Comparison of ENCODE assay signal across 1 cellular context in the genomic region with DNA sequence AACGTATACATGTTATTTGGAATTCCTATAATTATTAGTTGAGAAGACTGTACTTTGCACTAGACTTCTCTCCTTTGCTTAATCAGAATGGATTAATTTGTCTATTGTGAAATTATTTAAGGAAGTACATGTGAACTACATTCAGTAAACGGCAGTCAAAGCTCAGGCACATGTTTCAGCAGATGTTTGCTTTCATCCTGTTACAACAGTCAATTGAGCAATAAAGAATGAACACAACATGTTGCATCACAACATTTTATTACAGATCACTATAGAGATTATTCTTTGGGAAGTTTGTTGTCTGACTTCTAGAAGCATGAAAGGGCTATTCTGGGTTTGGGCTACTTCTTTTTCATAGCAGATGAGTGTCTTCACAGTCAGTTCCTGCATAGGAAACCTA.
TF ChIP-seq lines count a peak whose summit lies in the region.

No MANE protein-coding gene starts in this region.

TF ChIP-seq in K562, 482 proteins besides CTCF, POLR2A, EP300 and RAD21 (continued from another document and continues in another):
- 0 out of 2 replicates have a peak, but pooled peaks have one; percentile 27 for TF ChIP-seq POLR2H (tag; IDR thresholded peaks at IDR 0.05; ENCODE audit: low read depth)
- TF ChIP-seq HDAC1 (IDR thresholded peaks at IDR 0.05), result no peak
- no peak for TF ChIP-seq NR2C2 (CRISPR knock-in tag; IDR thresholded peaks at IDR 0.05)
- peak; percentile 23; the same call in 1 of the 2 replicates for TF ChIP-seq NR2C2 (tag; IDR thresholded peaks at IDR 0.05)
- no peak for TF ChIP-seq MBD2 (IDR thresholded peaks at IDR 0.05; ENCODE audit: borderline replicate concordance, low read depth)
- TF ChIP-seq MAZ (CRISPR knock-in tag; conservative IDR thresholded peaks at IDR 0.05 in 1 of 2, IDR thresholded peaks at IDR 0.05 in 1 of 2), result 0 out of 4 replicates have a peak, but pooled peaks of 1 of the 2 experiments have one; percentile 26
- TF ChIP-seq NELFE (IDR thresholded peaks at IDR 0.05; ENCODE audit: insufficient read depth, insufficient read length), result no peak
- TF ChIP-seq, protein P1, sequence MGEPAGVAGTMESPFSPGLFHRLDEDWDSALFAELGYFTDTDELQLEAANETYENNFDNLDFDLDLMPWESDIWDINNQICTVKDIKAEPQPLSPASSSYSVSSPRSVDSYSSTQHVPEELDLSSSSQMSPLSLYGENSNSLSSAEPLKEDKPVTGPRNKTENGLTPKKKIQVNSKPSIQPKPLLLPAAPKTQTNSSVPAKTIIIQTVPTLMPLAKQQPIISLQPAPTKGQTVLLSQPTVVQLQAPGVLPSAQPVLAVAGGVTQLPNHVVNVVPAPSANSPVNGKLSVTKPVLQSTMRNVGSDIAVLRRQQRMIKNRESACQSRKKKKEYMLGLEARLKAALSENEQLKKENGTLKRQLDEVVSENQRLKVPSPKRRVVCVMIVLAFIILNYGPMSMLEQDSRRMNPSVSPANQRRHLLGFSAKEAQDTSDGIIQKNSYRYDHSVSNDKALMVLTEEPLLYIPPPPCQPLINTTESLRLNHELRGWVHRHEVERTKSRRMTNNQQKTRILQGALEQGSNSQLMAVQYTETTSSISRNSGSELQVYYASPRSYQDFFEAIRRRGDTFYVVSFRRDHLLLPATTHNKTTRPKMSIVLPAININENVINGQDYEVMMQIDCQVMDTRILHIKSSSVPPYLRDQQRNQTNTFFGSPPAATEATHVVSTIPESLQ (CRISPR knock-in tag; IDR thresholded peaks at IDR 0.05), result no peak
- no peak for TF ChIP-seq ZNF384 (IDR thresholded peaks at IDR 0.05; ENCODE audit: low read depth, low read length)
- no peak for TF ChIP-seq STAG1 (CRISPR knock-in tag; IDR thresholded peaks at IDR 0.05; ENCODE audit: borderline replicate concordance)
- no peak for TF ChIP-seq JUNB (CRISPR knock-in tag; conservative IDR thresholded peaks at IDR 0.05)
- no peak for TF ChIP-seq ADNP (tag; IDR thresholded peaks at IDR 0.05)
- TF ChIP-seq, protein P2, sequence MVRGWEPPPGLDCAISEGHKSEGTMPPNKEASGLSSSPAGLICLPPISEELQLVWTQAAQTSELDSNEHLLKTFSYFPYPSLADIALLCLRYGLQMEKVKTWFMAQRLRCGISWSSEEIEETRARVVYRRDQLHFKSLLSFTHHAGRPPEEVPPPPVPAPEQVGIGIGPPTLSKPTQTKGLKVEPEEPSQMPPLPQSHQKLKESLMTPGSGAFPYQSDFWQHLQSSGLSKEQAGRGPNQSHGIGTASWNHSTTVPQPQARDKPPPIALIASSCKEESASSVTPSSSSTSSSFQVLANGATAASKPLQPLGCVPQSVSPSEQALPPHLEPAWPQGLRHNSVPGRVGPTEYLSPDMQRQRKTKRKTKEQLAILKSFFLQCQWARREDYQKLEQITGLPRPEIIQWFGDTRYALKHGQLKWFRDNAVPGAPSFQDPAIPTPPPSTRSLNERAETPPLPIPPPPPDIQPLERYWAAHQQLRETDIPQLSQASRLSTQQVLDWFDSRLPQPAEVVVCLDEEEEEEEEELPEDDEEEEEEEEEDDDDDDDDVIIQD (CRISPR knock-in tag; IDR thresholded peaks at IDR 0.05), result no peak
- no peak for TF ChIP-seq ZNF511 (CRISPR knock-in tag; IDR thresholded peaks at IDR 0.05)
- TF ChIP-seq, protein P3, sequence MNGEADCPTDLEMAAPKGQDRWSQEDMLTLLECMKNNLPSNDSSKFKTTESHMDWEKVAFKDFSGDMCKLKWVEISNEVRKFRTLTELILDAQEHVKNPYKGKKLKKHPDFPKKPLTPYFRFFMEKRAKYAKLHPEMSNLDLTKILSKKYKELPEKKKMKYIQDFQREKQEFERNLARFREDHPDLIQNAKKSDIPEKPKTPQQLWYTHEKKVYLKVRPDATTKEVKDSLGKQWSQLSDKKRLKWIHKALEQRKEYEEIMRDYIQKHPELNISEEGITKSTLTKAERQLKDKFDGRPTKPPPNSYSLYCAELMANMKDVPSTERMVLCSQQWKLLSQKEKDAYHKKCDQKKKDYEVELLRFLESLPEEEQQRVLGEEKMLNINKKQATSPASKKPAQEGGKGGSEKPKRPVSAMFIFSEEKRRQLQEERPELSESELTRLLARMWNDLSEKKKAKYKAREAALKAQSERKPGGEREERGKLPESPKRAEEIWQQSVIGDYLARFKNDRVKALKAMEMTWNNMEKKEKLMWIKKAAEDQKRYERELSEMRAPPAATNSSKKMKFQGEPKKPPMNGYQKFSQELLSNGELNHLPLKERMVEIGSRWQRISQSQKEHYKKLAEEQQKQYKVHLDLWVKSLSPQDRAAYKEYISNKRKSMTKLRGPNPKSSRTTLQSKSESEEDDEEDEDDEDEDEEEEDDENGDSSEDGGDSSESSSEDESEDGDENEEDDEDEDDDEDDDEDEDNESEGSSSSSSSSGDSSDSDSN (IDR thresholded peaks at IDR 0.05; ENCODE audit: borderline replicate concordance in 1 of 2, low read depth in 2 of 2, low read length in 2 of 2), result no peak
- no peak for TF ChIP-seq EZH2 (IDR thresholded peaks at IDR 0.05; ENCODE audit: borderline replicate concordance, low read depth, low read length)
- TF ChIP-seq BACH1 (tag; IDR thresholded peaks at IDR 0.05), result peak; percentile 9; the same call in 1 of the 2 replicates
- no peak for TF ChIP-seq RBM34 (IDR thresholded peaks at IDR 0.05; ENCODE audit: borderline replicate concordance, insufficient read depth, low read length)
- TF ChIP-seq, protein P4, sequence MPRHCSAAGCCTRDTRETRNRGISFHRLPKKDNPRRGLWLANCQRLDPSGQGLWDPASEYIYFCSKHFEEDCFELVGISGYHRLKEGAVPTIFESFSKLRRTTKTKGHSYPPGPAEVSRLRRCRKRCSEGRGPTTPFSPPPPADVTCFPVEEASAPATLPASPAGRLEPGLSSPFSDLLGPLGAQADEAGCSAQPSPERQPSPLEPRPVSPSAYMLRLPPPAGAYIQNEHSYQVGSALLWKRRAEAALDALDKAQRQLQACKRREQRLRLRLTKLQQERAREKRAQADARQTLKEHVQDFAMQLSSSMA (CRISPR knock-in tag; IDR thresholded peaks at IDR 0.05), result no peak
- TF ChIP-seq, protein P5, sequence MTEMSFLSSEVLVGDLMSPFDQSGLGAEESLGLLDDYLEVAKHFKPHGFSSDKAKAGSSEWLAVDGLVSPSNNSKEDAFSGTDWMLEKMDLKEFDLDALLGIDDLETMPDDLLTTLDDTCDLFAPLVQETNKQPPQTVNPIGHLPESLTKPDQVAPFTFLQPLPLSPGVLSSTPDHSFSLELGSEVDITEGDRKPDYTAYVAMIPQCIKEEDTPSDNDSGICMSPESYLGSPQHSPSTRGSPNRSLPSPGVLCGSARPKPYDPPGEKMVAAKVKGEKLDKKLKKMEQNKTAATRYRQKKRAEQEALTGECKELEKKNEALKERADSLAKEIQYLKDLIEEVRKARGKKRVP (CRISPR knock-in tag; IDR thresholded peaks at IDR 0.05), result peak; percentile 82
- TF ChIP-seq PCBP2 (IDR thresholded peaks at IDR 0.05; ENCODE audit: low read depth, low read length, poor library complexity, severe bottlenecking), result no peak
- TF ChIP-seq CBX3 (IDR thresholded peaks at IDR 0.05; ENCODE audit: borderline replicate concordance in 1 of 2, low read length in 2 of 2), result no peak
- TF ChIP-seq MTA3 (IDR thresholded peaks at IDR 0.05; ENCODE audit: borderline replicate concordance), result no peak
- TF ChIP-seq MYBL2 (IDR thresholded peaks at IDR 0.05; ENCODE audit: low read depth), result no peak
- TF ChIP-seq MYBL2 (CRISPR knock-in tag; IDR thresholded peaks at IDR 0.05; ENCODE audit: borderline replicate concordance), result no peak
- no peak for TF ChIP-seq SRF (CRISPR knock-in tag; IDR thresholded peaks at IDR 0.05)
- no peak for TF ChIP-seq NFXL1 (CRISPR knock-in tag; IDR thresholded peaks at IDR 0.05)
- no peak for TF ChIP-seq NCOA6 (IDR thresholded peaks at IDR 0.05)
- TF ChIP-seq, protein P6, sequence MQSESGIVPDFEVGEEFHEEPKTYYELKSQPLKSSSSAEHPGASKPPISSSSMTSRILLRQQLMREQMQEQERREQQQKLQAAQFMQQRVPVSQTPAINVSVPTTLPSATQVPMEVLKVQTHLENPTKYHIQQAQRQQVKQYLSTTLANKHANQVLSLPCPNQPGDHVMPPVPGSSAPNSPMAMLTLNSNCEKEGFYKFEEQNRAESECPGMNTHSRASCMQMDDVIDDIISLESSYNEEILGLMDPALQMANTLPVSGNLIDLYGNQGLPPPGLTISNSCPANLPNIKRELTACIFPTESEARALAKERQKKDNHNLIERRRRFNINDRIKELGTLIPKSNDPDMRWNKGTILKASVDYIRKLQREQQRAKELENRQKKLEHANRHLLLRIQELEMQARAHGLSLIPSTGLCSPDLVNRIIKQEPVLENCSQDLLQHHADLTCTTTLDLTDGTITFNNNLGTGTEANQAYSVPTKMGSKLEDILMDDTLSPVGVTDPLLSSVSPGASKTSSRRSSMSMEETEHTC (IDR thresholded peaks at IDR 0.05), result no peak
- TF ChIP-seq, protein P7, sequence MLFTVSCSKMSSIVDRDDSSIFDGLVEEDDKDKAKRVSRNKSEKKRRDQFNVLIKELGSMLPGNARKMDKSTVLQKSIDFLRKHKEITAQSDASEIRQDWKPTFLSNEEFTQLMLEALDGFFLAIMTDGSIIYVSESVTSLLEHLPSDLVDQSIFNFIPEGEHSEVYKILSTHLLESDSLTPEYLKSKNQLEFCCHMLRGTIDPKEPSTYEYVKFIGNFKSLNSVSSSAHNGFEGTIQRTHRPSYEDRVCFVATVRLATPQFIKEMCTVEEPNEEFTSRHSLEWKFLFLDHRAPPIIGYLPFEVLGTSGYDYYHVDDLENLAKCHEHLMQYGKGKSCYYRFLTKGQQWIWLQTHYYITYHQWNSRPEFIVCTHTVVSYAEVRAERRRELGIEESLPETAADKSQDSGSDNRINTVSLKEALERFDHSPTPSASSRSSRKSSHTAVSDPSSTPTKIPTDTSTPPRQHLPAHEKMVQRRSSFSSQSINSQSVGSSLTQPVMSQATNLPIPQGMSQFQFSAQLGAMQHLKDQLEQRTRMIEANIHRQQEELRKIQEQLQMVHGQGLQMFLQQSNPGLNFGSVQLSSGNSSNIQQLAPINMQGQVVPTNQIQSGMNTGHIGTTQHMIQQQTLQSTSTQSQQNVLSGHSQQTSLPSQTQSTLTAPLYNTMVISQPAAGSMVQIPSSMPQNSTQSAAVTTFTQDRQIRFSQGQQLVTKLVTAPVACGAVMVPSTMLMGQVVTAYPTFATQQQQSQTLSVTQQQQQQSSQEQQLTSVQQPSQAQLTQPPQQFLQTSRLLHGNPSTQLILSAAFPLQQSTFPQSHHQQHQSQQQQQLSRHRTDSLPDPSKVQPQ (CRISPR knock-in tag; IDR thresholded peaks at IDR 0.05; ENCODE audit: borderline replicate concordance), result no peak
- no peak for TF ChIP-seq PREB (CRISPR knock-in tag; IDR thresholded peaks at IDR 0.05)
- TF ChIP-seq MCM2 (IDR thresholded peaks at IDR 0.05; ENCODE audit: low read depth), result no peak
- TF ChIP-seq GATAD2A (IDR thresholded peaks at IDR 0.05), result no peak
- TF ChIP-seq KLF10 (CRISPR knock-in tag; IDR thresholded peaks at IDR 0.05), result no peak
- TF ChIP-seq ZNF175 (CRISPR knock-in tag; IDR thresholded peaks at IDR 0.05; ENCODE audit: low read depth), result 0 out of 2 replicates have a peak, but pooled peaks have one; percentile 14
- no peak for TF ChIP-seq NCOA2 (IDR thresholded peaks at IDR 0.05; ENCODE audit: partially characterized antibody in 2 of 2)
- TF ChIP-seq, protein P8, sequence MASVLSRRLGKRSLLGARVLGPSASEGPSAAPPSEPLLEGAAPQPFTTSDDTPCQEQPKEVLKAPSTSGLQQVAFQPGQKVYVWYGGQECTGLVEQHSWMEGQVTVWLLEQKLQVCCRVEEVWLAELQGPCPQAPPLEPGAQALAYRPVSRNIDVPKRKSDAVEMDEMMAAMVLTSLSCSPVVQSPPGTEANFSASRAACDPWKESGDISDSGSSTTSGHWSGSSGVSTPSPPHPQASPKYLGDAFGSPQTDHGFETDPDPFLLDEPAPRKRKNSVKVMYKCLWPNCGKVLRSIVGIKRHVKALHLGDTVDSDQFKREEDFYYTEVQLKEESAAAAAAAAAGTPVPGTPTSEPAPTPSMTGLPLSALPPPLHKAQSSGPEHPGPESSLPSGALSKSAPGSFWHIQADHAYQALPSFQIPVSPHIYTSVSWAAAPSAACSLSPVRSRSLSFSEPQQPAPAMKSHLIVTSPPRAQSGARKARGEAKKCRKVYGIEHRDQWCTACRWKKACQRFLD (CRISPR knock-in tag; IDR thresholded peaks at IDR 0.05), result no peak; the same call in 1 of the 2 replicates
